In genomic region chr18:43789234-43790000, GRCh38 we compare ENCODE assay signal across 10 cellular contexts.
A peak's percentile ranks its signal among the peaks of the same experiment; 100 is the strongest.
DNase-seq lines count a peak whose midpoint lies in the region; ATAC-seq, FAIRE-seq and TF ChIP-seq lines count a peak whose summit lies in the region.
"Had no signal": no experiment of that assay in that cellular context is flagged by ENCODE, and none has a peak within 500 bp of the region (broad histone marks: within the 10 kb centered on the region; RNA-seq: fewer than 3 reads in every experiment).

No MANE protein-coding gene starts in this region.

- TF ChIP-seq CTCF in LNCAP (IDR thresholded peaks at IDR 0.05) (peak; percentile 58), bronchial epithelial cell (IDR thresholded peaks at IDR 0.05; ENCODE audit: insufficient read depth, low read length, severe bottlenecking) (peak; percentile 5)

- no peak overlapping the region for H3K4me3 ChIP-seq in bronchial epithelial cell (ENCODE audit: low read depth, low read length)

- ATAC-seq in HG03280 (IDR thresholded peaks at IDR 0.05; ENCODE audit: unreplicated experiment): no peak

- no peak for TF ChIP-seq POLR2A in GM12891 (IDR thresholded peaks at IDR 0.05; ENCODE audit: low read depth, low read length)

- DNase-seq in AG08395 (ENCODE audit: low spot score) (peak; percentile 7), bronchial epithelial cell (ENCODE audit: low read depth) (no peak), kidney glomerular epithelial cell (lab: John Stamatoyannopoulos, UW) (peak; percentile 25), GM12891 (ENCODE audit: insufficient read length, low spot score) (no peak), AG08396 (ENCODE audit: low spot score) (no peak)
- no peak for DNase-seq in activated CD4-positive, CD25-positive, alpha-beta regulatory T cell (lab: John Stamatoyannopoulos, UW)
- DNase-seq: activated naive CD4-positive, alpha-beta T cell treated with anti-CD3 and anti-CD28 coated beads, Interleukin-2, amount 50 U/mL, for 16 hours had no signal

- no peaks in the 10 kb centered on the region for H3K36me3 ChIP-seq in bronchial epithelial cell (ENCODE audit: control insufficient read depth, insufficient read depth, low read length)

- H3K27me3 ChIP-seq in bronchial epithelial cell (ENCODE audit: control insufficient read depth, insufficient read depth, low read length): no peaks in the 10 kb centered on the region

- no peak for FAIRE-seq in bronchial epithelial cell (lab: Jason Lieb, UNC)
- no peak for FAIRE-seq in GM12891 (lab: Jason Lieb, UNC)
- FAIRE-seq: TTC549 had no signal

TF ChIP-seq in GM12891, 5 proteins besides CTCF, POLR2A, EP300 and RAD21:
- no peak for TF ChIP-seq SPI1 (IDR thresholded peaks at IDR 0.05; ENCODE audit: low read depth, low read length)
- no peak for TF ChIP-seq POLR2AphosphoS5 (IDR thresholded peaks at IDR 0.05; ENCODE audit: low read depth, low read length)

Comparison
In these comparisons a context has a peak if more than half of its experiments do, and no peak if none do; other contexts are left out.
1. DNase-seq: peak in AG08395 (single experiment) and kidney glomerular epithelial cell (single experiment); none in bronchial epithelial cell (single experiment), GM12891 (single experiment), AG08396 (single experiment) and activated CD4-positive, CD25-positive, alpha-beta regulatory T cell (0 of 4).